In the genomic region with DNA sequence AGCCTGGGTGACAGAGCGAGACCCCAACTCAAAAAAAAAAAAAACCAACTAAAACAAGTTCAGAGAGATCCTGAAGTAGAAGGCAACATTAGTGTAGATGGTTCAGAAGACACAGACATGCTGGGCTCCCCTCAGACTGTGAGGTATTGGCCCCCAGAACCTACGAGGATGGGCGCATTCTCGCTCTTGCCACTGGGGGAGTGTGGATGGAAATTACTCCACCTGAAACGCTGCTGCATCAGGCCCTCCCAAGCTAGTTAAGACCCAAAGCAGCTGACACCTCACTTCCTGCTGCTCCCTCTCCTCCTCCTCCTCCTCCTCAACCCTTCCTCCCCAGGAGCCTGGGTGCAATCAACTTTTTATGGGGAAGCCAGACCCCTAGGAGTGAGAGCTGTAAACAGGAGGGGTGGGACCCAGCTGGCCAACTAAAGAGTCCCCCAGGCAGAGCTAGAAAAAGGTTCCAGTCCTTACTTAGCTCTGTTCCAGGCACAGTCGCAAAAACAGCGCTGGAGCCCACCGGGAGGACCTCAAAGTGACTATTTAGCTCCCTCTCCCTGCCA, we compare ENCODE assay signal across 11 cellular contexts. TPM values are rescaled to one million over a fixed set of nuclear protein-coding genes. Genes with fewer than 3 reads are reported as not detected.
DNase-seq lines count a peak whose midpoint lies in the region; ATAC-seq, FAIRE-seq and TF ChIP-seq lines count a peak whose summit lies in the region.
"Had no signal": no experiment of that assay in that cellular context is flagged by ENCODE, and none has a peak within 500 bp of the region (broad histone marks: within the 10 kb centered on the region; RNA-seq: fewer than 3 reads in every experiment).

No MANE protein-coding gene starts in this region.

- H3K4me3 Mint-ChIP-seq in activated CD4-positive, alpha-beta T cell treated with anti-CD3 and anti-CD28 coated beads for 36 hours, result no peak overlapping the region

- H3K4me3 ChIP-seq in bronchial epithelial cell (ENCODE audit: low read depth, low read length) (no peak overlapping the region), retinal pigment epithelial cell (ENCODE audit: low read length) (no peak overlapping the region)

- no peaks in the 10 kb centered on the region for H3K9me3 Mint-ChIP-seq in activated CD4-positive, alpha-beta T cell treated with anti-CD3 and anti-CD28 coated beads for 36 hours (ENCODE audit: low read depth)

- peaks cover 17% of the 10 kb centered on the region for H3K4me1 Mint-ChIP-seq in activated CD4-positive, alpha-beta T cell treated with anti-CD3 and anti-CD28 coated beads for 36 hours

- no peaks in the 10 kb centered on the region for H3K36me3 Mint-ChIP-seq in activated CD4-positive, alpha-beta T cell treated with anti-CD3 and anti-CD28 coated beads for 36 hours (ENCODE audit: low read depth)

- no peaks in the 10 kb centered on the region for H3K27me3 ChIP-seq in bronchial epithelial cell (ENCODE audit: control insufficient read depth, insufficient read depth, low read length)

- FAIRE-seq in HTR-8/SVneo (lab: Jason Lieb, UNC), result no peak
- FAIRE-seq in bronchial epithelial cell (lab: Jason Lieb, UNC), result no peak
- FAIRE-seq: endometrium had no signal

- peaks cover 18% of the 10 kb centered on the region for H3K36me3 ChIP-seq in bronchial epithelial cell (ENCODE audit: control insufficient read depth, insufficient read depth, low read length)

- no peak for ATAC-seq in activated CD4-positive, alpha-beta T cell treated with anti-CD3 and anti-CD28 coated beads for 36 hours
- no peak for ATAC-seq in GM19035 (IDR thresholded peaks at IDR 0.05; ENCODE audit: unreplicated experiment)
- no peak for ATAC-seq in GM19023 (IDR thresholded peaks at IDR 0.05; ENCODE audit: unreplicated experiment)

- intact Hi-C loops in activated CD4-positive, alpha-beta T cell treated with anti-CD3 and anti-CD28 coated beads for 36 hours (cut with DNase I, micrococcal nuclease), result no loop called here

- peak; percentile 30 for TF ChIP-seq CTCF in bronchial epithelial cell (IDR thresholded peaks at IDR 0.05; ENCODE audit: insufficient read depth, low read length, severe bottlenecking)
- peak; percentile 47 for TF ChIP-seq CTCF in retinal pigment epithelial cell (conservative IDR thresholded peaks at IDR 0.05; ENCODE audit: low read depth, low read length)

- DNase-seq in activated CD4-positive, alpha-beta T cell treated with anti-CD3 and anti-CD28 coated beads for 36 hours, result peak; percentile 53
- no peak for DNase-seq in activated CD4-positive, alpha-beta T cell treated with anti-CD3 and anti-CD28 coated beads, Interleukin-2, amount 50 U/mL, for 4 hours
- DNase-seq in HTR-8/SVneo (ENCODE audit: insufficient read length, low spot score) (peak; percentile 45), bronchial epithelial cell (ENCODE audit: low read depth) (no peak), retinal pigment epithelial cell (ENCODE audit: low read depth) (no peak), SHP77 treated with DMSO at 0.1 percent for 48 hours (lab: John Stamatoyannopoulos, UW) (no peak)
- DNase-seq: NCI-H2171 treated with DMSO at 0.1 percent for 48 hours; stimulated activated naive CD4-positive, alpha-beta T cell had no signal

- POLR2A ChIA-PET in activated CD4-positive, alpha-beta T cell treated with anti-CD3 and anti-CD28 coated beads for 36 hours (lab: Charles Lee), result no interaction called here

- H3K27ac Mint-ChIP-seq in activated CD4-positive, alpha-beta T cell treated with anti-CD3 and anti-CD28 coated beads for 36 hours, result no peak overlapping the region

- CTCF ChIA-PET in activated CD4-positive, alpha-beta T cell treated with anti-CD3 and anti-CD28 coated beads for 36 hours (lab: Charles Lee), result interaction anchor here (0.6 to 4.0 kb wide), 16 partner anchors 9 to 375 kb away, joined by 3 to 28 read pairs (median 4); no protein-coding TSS in a partner anchor

- peaks cover 5% of the 10 kb centered on the region for H3K27me3 Mint-ChIP-seq in activated CD4-positive, alpha-beta T cell treated with anti-CD3 and anti-CD28 coated beads for 36 hours

RNA-seq across cellular contexts. Expression of gene SH3PXD2A, which starts 7.4 kb away (rescaled TPM):
- 1 to 10 TPM; 6.7 to 7.7 TPM for total RNA-seq in activated CD4-positive, alpha-beta T cell treated with anti-CD3 and anti-CD28 coated beads for 36 hours
- 12.4 and 16.1 TPM in 2 replicates for total RNA-seq in bronchial epithelial cell

Comparison
In these comparisons a context has a peak if more than half of its experiments do, and no peak if none do; other contexts are left out.
1. DNase-seq: peak in activated CD4-positive, alpha-beta T cell treated with anti-CD3 and anti-CD28 coated beads for 36 hours (single experiment) and HTR-8/SVneo (single experiment); none in activated CD4-positive, alpha-beta T cell treated with anti-CD3 and anti-CD28 coated beads, Interleukin-2, amount 50 U/mL, for 4 hours (0 of 2), bronchial epithelial cell (single experiment), retinal pigment epithelial cell (single experiment) and SHP77 treated with DMSO at 0.1 percent for 48 hours (single experiment).